Comparison of ENCODE assay signal across 20 cellular contexts in genomic region chr19:4234142-4234861, GRCh38. TPM values are rescaled to one million over a fixed set of nuclear protein-coding genes. Genes with fewer than 3 reads are reported as not detected.
"Had no signal": no experiment of that assay in that cellular context is flagged by ENCODE, and none has a peak within 500 bp of the region (broad histone marks: within the 10 kb centered on the region; RNA-seq: fewer than 3 reads in every experiment).

No MANE protein-coding gene starts in this region.

- H3K4me1 ChIP-seq: tibial artery, vagina had no signal

- H3K27ac ChIP-seq: cardiac muscle cell, dorsolateral prefrontal cortex, hepatocyte, left lung, neutrophil, tibial artery, vagina had no signal

- H3K9me3 Mint-ChIP-seq: activated naive CD4-positive, alpha-beta T cell treated with anti-CD3 and anti-CD28 coated beads for 36 hours; naive thymus-derived CD4-positive, alpha-beta T cell had no signal

- DNase-seq: activated CD4-positive, CD25-positive, alpha-beta regulatory T cell treated with anti-CD3 and anti-CD28 coated beads, Interleukin-2, amount 50 U/mL, for 72 hours; activated naive CD4-positive, alpha-beta T cell treated with anti-CD3 and anti-CD28 coated beads for 36 hours; dorsolateral prefrontal cortex; islet precursor cell; left lung; mucosa of descending colon; naive thymus-derived CD4-positive, alpha-beta T cell; posterior cingulate gyrus; stimulated activated CD4-positive, alpha-beta T cell treated with anti-CD3 and anti-CD28 coated beads, Interleukin-15, amount 100 ng/mL, for 24 hours; stimulated activated CD4-positive, alpha-beta T cell treated with anti-CD3 and anti-CD28 coated beads, Interleukin-4, amount 100 ng/mL, for 1 hour; T1000; tibial artery had no signal

- H3K27me3 ChIP-seq: cardiac muscle cell, hepatocyte, vagina had no signal

- H3K4me2 ChIP-seq: hepatocyte had no signal

- H3K4me3 ChIP-seq: cardiac muscle cell, hepatocyte, left lung, mucosa of descending colon, tibial artery, vagina had no signal

- H3K4me3 Mint-ChIP-seq: activated naive CD4-positive, alpha-beta T cell treated with anti-CD3 and anti-CD28 coated beads for 36 hours; naive thymus-derived CD4-positive, alpha-beta T cell had no signal

- H2AFZ ChIP-seq: hepatocyte had no signal

- H3K9me3 ChIP-seq: left lung, mucosa of descending colon, neutrophil, tibial artery, vagina had no signal

- H3K36me3 ChIP-seq: cardiac muscle cell, left lung, neutrophil, tibial artery, vagina had no signal

- H3K27ac Mint-ChIP-seq: activated naive CD4-positive, alpha-beta T cell treated with anti-CD3 and anti-CD28 coated beads for 36 hours; naive thymus-derived CD4-positive, alpha-beta T cell had no signal

- H3K79me2 ChIP-seq: hepatocyte had no signal

RNA-seq across cellular contexts. Expression of gene EBI3, which starts 5.0 kb away (rescaled TPM):
- total RNA-seq: cardiac muscle cell, skeletal muscle tissue, vagina had no signal
- polyA plus RNA-seq: cardiac muscle cell; naive thymus-derived CD4-positive, alpha-beta T cell had no signal

RNA-seq across cellular contexts. Expression of gene SHD, which starts 44.8 kb away (rescaled TPM):
- total RNA-seq: activated CD8-positive, alpha-beta memory T cell treated with anti-CD3 and anti-CD28 coated beads for 36 hours; activated naive CD4-positive, alpha-beta T cell treated with anti-CD3 and anti-CD28 coated beads for 36 hours; esophagus mucosa; hepatocyte; left lung; subcutaneous adipose tissue; vagina had no signal
- polyA plus RNA-seq: naive thymus-derived CD4-positive, alpha-beta T cell had no signal

RNA-seq across cellular contexts. Expression of gene ANKRD24, which starts 51.8 kb away (rescaled TPM):
- total RNA-seq: skeletal muscle tissue had no signal
